20 cellular contexts compared by ENCODE assay signal in the genomic region with DNA sequence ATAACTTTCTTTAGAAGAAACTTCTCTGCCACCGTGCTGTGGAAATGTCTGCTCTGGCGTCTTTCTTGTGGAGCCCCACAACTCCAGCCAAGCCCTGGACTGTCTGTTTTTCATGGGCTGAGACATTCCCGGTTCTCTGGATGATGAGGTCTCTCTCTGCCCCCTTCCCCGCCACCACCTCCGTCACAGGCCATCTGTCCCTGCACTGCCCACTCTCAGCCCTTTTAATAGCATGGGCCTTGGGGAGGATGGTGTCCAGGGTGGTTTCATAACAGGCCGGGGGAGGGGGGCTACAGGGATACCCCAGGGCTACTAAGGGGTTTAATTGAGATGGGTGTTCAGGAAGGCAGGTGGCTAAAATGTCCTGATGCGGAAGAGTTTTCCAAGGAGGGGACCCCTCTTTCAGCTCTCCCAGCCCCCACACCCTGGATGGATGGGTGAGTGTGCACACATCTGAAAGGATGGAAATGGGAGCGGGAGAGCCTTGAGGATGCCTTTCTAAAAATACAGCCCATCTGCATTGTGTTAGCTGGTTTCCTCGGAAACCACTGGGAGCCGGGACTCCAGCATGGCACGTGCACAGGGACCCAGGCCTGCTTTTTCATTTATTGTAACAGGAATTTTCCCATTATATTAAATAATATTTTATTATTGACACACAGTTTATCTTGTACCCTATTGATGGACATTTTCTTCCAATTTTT. TPM values are rescaled to one million over a fixed set of nuclear protein-coding genes. Genes with fewer than 3 reads are reported as not detected.
DNase-seq lines count a peak whose midpoint lies in the region; ATAC-seq and TF ChIP-seq lines count a peak whose summit lies in the region.
"Had no signal": no experiment of that assay in that cellular context is flagged by ENCODE, and none has a peak within 500 bp of the region (broad histone marks: within the 10 kb centered on the region; RNA-seq: fewer than 3 reads in every experiment).

No MANE protein-coding gene starts in this region.

- no peaks in the 10 kb centered on the region for H3K9me3 ChIP-seq in right cardiac atrium (ENCODE audit: control insufficient read depth, low read length)
- H3K9me3 ChIP-seq: BE2C had no signal

- H3K27me3 ChIP-seq in right cardiac atrium (ENCODE audit: control insufficient read depth, insufficient read depth), result no peaks in the 10 kb centered on the region
- H3K27me3 ChIP-seq: BE2C had no signal

- H3K27me3 Mint-ChIP-seq in glutamatergic neuron (ENCODE audit: unreplicated experiment) (peaks cover 7% of the 10 kb centered on the region), endothelial cell (ENCODE audit: unreplicated experiment) (peaks cover 10% of the 10 kb centered on the region)

- peaks cover 3% of the 10 kb centered on the region for H3K4me1 ChIP-seq in right cardiac atrium (ENCODE audit: control insufficient read depth, insufficient read depth, low read length)

- 50% methylated on average over 11 of the region's 11 CpGs for WGBS in right cardiac atrium

- H3K9me3 Mint-ChIP-seq in glutamatergic neuron (ENCODE audit: unreplicated experiment) (peaks cover 4% of the 10 kb centered on the region), endothelial cell (ENCODE audit: unreplicated experiment) (no peaks in the 10 kb centered on the region)
- H3K9me3 Mint-ChIP-seq: IgD-negative memory B cell had no signal

- intact Hi-C loops in right cardiac atrium (cut with DNase I), result loop anchor here in 1 of 4 donors (5.0 kb wide), 1 partner anchor 148 kb away; no protein-coding TSS in a partner anchor

- ATAC-seq in SK-N-SH treated with all-trans-retinoic acid at 6 μM for 48 hours (peak; percentile 49; the same call in 2 of the 3 replicates), right cardiac atrium (no peak), HG02840 (IDR thresholded peaks at IDR 0.05; ENCODE audit: low FRiP score, unreplicated experiment) (no peak)

- H3K27ac Mint-ChIP-seq in glutamatergic neuron (ENCODE audit: unreplicated experiment), result peak overlapping the region; percentile 48
- no peak overlapping the region for H3K27ac Mint-ChIP-seq in endothelial cell (ENCODE audit: unreplicated experiment)
- H3K27ac Mint-ChIP-seq: IgD-negative memory B cell had no signal

- no peak overlapping the region for H3K4me3 ChIP-seq in right cardiac atrium (ENCODE audit: low read length)

- DNase-seq in glutamatergic neuron, result no peak
- no peak for DNase-seq in right cardiac atrium
- DNase-seq in occipital lobe (lab: John Stamatoyannopoulos, UW), result peak; percentile 22
- DNase-seq in T-helper 2 cell, result no peak
- no peak for DNase-seq in endothelial cell (ENCODE audit: low spot score)
- DNase-seq in NCI-H748 (lab: John Stamatoyannopoulos, UW; ENCODE audit: unreplicated experiment), result no peak
- DNase-seq: BE2C, EL, GOT3, HCEC 1CT, NCI-H1105, NCI-H146, NCI-H2029, NCI-H2171, NCI-H345, NCI-H526, OCI-M1 had no signal

- H3K36me3 Mint-ChIP-seq in glutamatergic neuron (ENCODE audit: unreplicated experiment) (no peaks in the 10 kb centered on the region), endothelial cell (ENCODE audit: low read depth, unreplicated experiment) (no peaks in the 10 kb centered on the region)
- H3K36me3 Mint-ChIP-seq: IgD-negative memory B cell had no signal

- no peak for TF ChIP-seq CTCF in glutamatergic neuron (IDR thresholded peaks at IDR 0.05; ENCODE audit: partially characterized antibody, unreplicated experiment)
- no peak for TF ChIP-seq CTCF in endothelial cell (IDR thresholded peaks at IDR 0.05; ENCODE audit: unreplicated experiment)

- H3K4me1 Mint-ChIP-seq in glutamatergic neuron (ENCODE audit: low read depth, unreplicated experiment) (peaks cover 22% of the 10 kb centered on the region), endothelial cell (ENCODE audit: unreplicated experiment) (peaks cover 3% of the 10 kb centered on the region)

- H3K27ac ChIP-seq in right cardiac atrium (ENCODE audit: low read length), result peak overlapping the region; percentile 25

- H3K4me3 Mint-ChIP-seq in glutamatergic neuron (ENCODE audit: unreplicated experiment), result peak overlapping the region; percentile 30
- no peak overlapping the region for H3K4me3 Mint-ChIP-seq in endothelial cell (ENCODE audit: unreplicated experiment)
- H3K4me3 Mint-ChIP-seq: IgD-negative memory B cell had no signal

TF ChIP-seq in SK-N-SH treated with all-trans-retinoic acid at 6 μM for 48 hours, 23 proteins besides CTCF, POLR2A, EP300 and RAD21 (continues in another document):
- TF ChIP-seq, protein P1, sequence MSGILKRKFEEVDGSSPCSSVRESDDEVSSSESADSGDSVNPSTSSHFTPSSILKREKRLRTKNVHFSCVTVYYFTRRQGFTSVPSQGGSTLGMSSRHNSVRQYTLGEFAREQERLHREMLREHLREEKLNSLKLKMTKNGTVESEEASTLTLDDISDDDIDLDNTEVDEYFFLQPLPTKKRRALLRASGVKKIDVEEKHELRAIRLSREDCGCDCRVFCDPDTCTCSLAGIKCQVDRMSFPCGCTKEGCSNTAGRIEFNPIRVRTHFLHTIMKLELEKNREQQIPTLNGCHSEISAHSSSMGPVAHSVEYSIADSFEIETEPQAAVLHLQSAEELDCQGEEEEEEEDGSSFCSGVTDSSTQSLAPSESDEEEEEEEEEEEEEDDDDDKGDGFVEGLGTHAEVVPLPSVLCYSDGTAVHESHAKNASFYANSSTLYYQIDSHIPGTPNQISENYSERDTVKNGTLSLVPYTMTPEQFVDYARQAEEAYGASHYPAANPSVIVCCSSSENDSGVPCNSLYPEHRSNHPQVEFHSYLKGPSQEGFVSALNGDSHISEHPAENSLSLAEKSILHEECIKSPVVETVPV (CRISPR knock-in tag; IDR thresholded peaks at IDR 0.05), result no peak
- TF ChIP-seq TCF4 (CRISPR knock-in tag; IDR thresholded peaks at IDR 0.05; ENCODE audit: borderline replicate concordance) (no peak), RARB (CRISPR knock-in tag; IDR thresholded peaks at IDR 0.05) (no peak), PPARA (CRISPR knock-in tag; IDR thresholded peaks at IDR 0.05; ENCODE audit: borderline replicate concordance) (no peak), TOX (CRISPR knock-in tag; IDR thresholded peaks at IDR 0.05; ENCODE audit: borderline replicate concordance) (no peak), BACH2 (CRISPR knock-in tag; IDR thresholded peaks at IDR 0.05; ENCODE audit: borderline replicate concordance) (no peak), ZFP3 (CRISPR knock-in tag; IDR thresholded peaks at IDR 0.05) (no peak), ZNF565 (CRISPR knock-in tag; conservative IDR thresholded peaks at IDR 0.05; ENCODE audit: low read depth) (no peak), ZFP30 (CRISPR knock-in tag; IDR thresholded peaks at IDR 0.05) (no peak)
- TF ChIP-seq, protein P2, sequence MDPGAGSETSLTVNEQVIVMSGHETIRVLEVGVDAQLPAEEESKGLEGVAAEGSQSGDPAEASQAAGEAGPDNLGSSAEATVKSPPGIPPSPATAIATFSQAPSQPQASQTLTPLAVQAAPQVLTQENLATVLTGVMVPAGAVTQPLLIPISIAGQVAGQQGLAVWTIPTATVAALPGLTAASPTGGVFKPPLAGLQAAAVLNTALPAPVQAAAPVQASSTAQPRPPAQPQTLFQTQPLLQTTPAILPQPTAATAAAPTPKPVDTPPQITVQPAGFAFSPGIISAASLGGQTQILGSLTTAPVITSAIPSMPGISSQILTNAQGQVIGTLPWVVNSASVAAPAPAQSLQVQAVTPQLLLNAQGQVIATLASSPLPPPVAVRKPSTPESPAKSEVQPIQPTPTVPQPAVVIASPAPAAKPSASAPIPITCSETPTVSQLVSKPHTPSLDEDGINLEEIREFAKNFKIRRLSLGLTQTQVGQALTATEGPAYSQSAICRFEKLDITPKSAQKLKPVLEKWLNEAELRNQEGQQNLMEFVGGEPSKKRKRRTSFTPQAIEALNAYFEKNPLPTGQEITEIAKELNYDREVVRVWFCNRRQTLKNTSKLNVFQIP (CRISPR knock-in tag; IDR thresholded peaks at IDR 0.05; ENCODE audit: borderline replicate concordance, low read depth), result no peak
- TF ChIP-seq, protein P3, sequence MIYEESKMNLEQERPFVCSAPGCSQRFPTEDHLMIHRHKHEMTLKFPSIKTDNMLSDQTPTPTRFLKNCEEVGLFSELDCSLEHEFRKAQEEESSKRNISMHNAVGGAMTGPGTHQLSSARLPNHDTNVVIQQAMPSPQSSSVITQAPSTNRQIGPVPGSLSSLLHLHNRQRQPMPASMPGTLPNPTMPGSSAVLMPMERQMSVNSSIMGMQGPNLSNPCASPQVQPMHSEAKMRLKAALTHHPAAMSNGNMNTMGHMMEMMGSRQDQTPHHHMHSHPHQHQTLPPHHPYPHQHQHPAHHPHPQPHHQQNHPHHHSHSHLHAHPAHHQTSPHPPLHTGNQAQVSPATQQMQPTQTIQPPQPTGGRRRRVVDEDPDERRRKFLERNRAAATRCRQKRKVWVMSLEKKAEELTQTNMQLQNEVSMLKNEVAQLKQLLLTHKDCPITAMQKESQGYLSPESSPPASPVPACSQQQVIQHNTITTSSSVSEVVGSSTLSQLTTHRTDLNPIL (CRISPR knock-in tag; IDR thresholded peaks at IDR 0.05; ENCODE audit: low read depth), result no peak

RNA-seq across cellular contexts. Expression of a gene that starts 14.6 kb away (rescaled TPM):
- 677 TPM for total RNA-seq in glutamatergic neuron (ENCODE audit: unreplicated experiment)
- total RNA-seq in right cardiac atrium, result 100 to 1,000 TPM in 1 of 4 donors, 10 to 100 TPM in 3; 53.5 to 155 (median 97.3) TPM
- 164 TPM for polyA plus RNA-seq in right cardiac atrium
- 217 TPM for total RNA-seq in occipital lobe
- total RNA-seq in endothelial cell (ENCODE audit: unreplicated experiment), result 5.9 TPM

RNA-seq across cellular contexts. Expression of a gene that starts 30.0 kb away (rescaled TPM):
- total RNA-seq in glutamatergic neuron (ENCODE audit: unreplicated experiment) (25.9 TPM), right cardiac atrium (10 to 100 TPM in 2 of 4 donors, 1 to 10 TPM in 2; 9.7 to 12.4 (median 11.1) TPM), occipital lobe (21.5 TPM), endothelial cell (ENCODE audit: unreplicated experiment) (7.9 TPM)
- 8.5 TPM for polyA plus RNA-seq in right cardiac atrium
